Comparison of ENCODE assay signal across 27 cellular contexts in genomic region chr10:33790506-33791283, GRCh38.
DNase-seq lines count a peak whose midpoint lies in the region; ATAC-seq and TF ChIP-seq lines count a peak whose summit lies in the region.
"Had no signal": no experiment of that assay in that cellular context is flagged by ENCODE, and none has a peak within 500 bp of the region (broad histone marks: within the 10 kb centered on the region; RNA-seq: fewer than 3 reads in every experiment).

No MANE protein-coding gene starts in this region.

- DNase-seq in Right ventricle myocardium superior: no peak
- no peak for DNase-seq in left ventricle myocardium inferior
- peak; percentile 68 for DNase-seq in astrocyte of the cerebellum (ENCODE audit: low read depth)
- DNase-seq in globus pallidus (ENCODE audit: low spot score): peak; percentile 6
- DNase-seq in sciatic nerve (ENCODE audit: low spot score): no peak
- no peak for DNase-seq in NCI-H1694 treated with DMSO at 0.1 percent for 48 hours (lab: John Stamatoyannopoulos, UW)
- DNase-seq in kidney glomerular epithelial cell (lab: John Stamatoyannopoulos, UW): no peak
- DNase-seq in stomach: no peak
- DNase-seq: activated CD8-positive, alpha-beta T cell treated with anti-CD3 and anti-CD28 coated beads, Interleukin-2, amount 10 ng/mL, durations not matched to agents 7 days and 5 days; activated naive CD4-positive, alpha-beta T cell treated with anti-CD3 and anti-CD28 coated beads, Interleukin-2, amount 50 U/mL, for 16 hours; CD4-positive, alpha-beta memory T cell; effector memory CD4-positive, alpha-beta T cell; erythroblast; GM23248; natural killer cell; NCI-H1105; NCI-H524 treated with DMSO at 0.1 percent for 48 hours; PC-3; stimulated activated naive CD8-positive, alpha-beta T cell treated with anti-CD3 and anti-CD28 coated beads, Interleukin-15, amount 100 ng/mL, for 72 hours had no signal

- no peaks in the 10 kb centered on the region for H3K27me3 ChIP-seq in left ventricle myocardium inferior (ENCODE audit: low read depth)
- H3K27me3 ChIP-seq in stomach: no peaks in the 10 kb centered on the region
- H3K27me3 ChIP-seq: cardiac muscle cell, heart left ventricle, vagina had no signal

- TF ChIP-seq POLR2A in stomach (IDR thresholded peaks at IDR 0.05): no peak

- H3K4me3 ChIP-seq in left ventricle myocardium inferior: no peak overlapping the region
- H3K4me3 ChIP-seq in astrocyte of the cerebellum (ENCODE audit: low read depth, low read length): no peak overlapping the region
- no peak overlapping the region for H3K4me3 ChIP-seq in stomach
- H3K4me3 ChIP-seq: cardiac muscle cell, coronary artery, GM23248, heart left ventricle, K562, lung, vagina had no signal

- 55 to 69% (median 64%) methylated on average over 12 to 13 of the region's 13 CpGs for WGBS in stomach, 5 donors

- in situ Hi-C loops in astrocyte of the cerebellum (cut with HindIII; ENCODE audit: low sequenced_read_pairs): no loop called here

- no peaks in the 10 kb centered on the region for H3K4me1 ChIP-seq in left ventricle myocardium inferior
- H3K4me1 ChIP-seq in stomach: no peaks in the 10 kb centered on the region
- H3K4me1 ChIP-seq: parathyroid adenoma, vagina had no signal

- TF ChIP-seq CTCF in left ventricle myocardium inferior (IDR thresholded peaks at IDR 0.05; ENCODE audit: borderline replicate concordance) (no peak), astrocyte of the cerebellum (IDR thresholded peaks at IDR 0.05; ENCODE audit: low read depth, low read length, missing control alignments) (no peak), stomach (IDR thresholded peaks at IDR 0.05) (no peak)

- H3K9me3 ChIP-seq in left ventricle myocardium inferior (replicated peaks) (no peaks in the 10 kb centered on the region), stomach (no peaks in the 10 kb centered on the region)
- H3K9me3 ChIP-seq: vagina had no signal

- H3K36me3 ChIP-seq in left ventricle myocardium inferior: no peaks in the 10 kb centered on the region
- no peaks in the 10 kb centered on the region for H3K36me3 ChIP-seq in stomach
- H3K36me3 ChIP-seq: cardiac muscle cell, heart left ventricle, vagina had no signal

- intact Hi-C loops in Right ventricle myocardium superior (cut with DNase I): no loop called here
- intact Hi-C loops in left ventricle myocardium inferior (cut with micrococcal nuclease): no loop called here
- intact Hi-C loops in sciatic nerve (cut with DNase I): no loop called here
- intact Hi-C loops in stomach (cut with DNase I; ENCODE audit: low total_unique reads): no loop called here

- H3K27ac ChIP-seq in left ventricle myocardium inferior (replicated peaks): no peak overlapping the region
- no peak overlapping the region for H3K27ac ChIP-seq in stomach
- H3K27ac ChIP-seq: cardiac muscle cell, coronary artery, GM23248, heart left ventricle, parathyroid adenoma, vagina had no signal

- TF ChIP-seq EP300 in stomach (IDR thresholded peaks at IDR 0.05): no peak

- ATAC-seq in Right ventricle myocardium superior (ENCODE audit: poor library complexity) (peak; percentile 48), sciatic nerve (peak; percentile 62)
- ATAC-seq: activated CD8-positive, alpha-beta T cell treated with anti-CD3 and anti-CD28 coated beads, Interleukin-2, amount 10 ng/mL, durations not matched to agents 7 days and 5 days; activated T-helper 17 cell treated with anti-CD3 and anti-CD28 coated beads, Interleukin-2, amount 50 U/mL, for 72 hours; K562; natural killer cell; PC-3; stimulated activated naive CD8-positive, alpha-beta T cell treated with anti-CD3 and anti-CD28 coated beads, Interleukin-15, amount 100 ng/mL, for 72 hours had no signal

Comparison
In these comparisons a context has a peak if more than half of its experiments do, and no peak if none do; other contexts are left out.
1. DNase-seq: peak in astrocyte of the cerebellum (single experiment) and globus pallidus (single experiment); none in Right ventricle myocardium superior (single experiment), left ventricle myocardium inferior (single experiment), sciatic nerve (single experiment), NCI-H1694 treated with DMSO at 0.1 percent for 48 hours (single experiment), kidney glomerular epithelial cell (single experiment) and stomach (single experiment).